Comparison of ENCODE assay signal across 8 cellular contexts in the genomic region with DNA sequence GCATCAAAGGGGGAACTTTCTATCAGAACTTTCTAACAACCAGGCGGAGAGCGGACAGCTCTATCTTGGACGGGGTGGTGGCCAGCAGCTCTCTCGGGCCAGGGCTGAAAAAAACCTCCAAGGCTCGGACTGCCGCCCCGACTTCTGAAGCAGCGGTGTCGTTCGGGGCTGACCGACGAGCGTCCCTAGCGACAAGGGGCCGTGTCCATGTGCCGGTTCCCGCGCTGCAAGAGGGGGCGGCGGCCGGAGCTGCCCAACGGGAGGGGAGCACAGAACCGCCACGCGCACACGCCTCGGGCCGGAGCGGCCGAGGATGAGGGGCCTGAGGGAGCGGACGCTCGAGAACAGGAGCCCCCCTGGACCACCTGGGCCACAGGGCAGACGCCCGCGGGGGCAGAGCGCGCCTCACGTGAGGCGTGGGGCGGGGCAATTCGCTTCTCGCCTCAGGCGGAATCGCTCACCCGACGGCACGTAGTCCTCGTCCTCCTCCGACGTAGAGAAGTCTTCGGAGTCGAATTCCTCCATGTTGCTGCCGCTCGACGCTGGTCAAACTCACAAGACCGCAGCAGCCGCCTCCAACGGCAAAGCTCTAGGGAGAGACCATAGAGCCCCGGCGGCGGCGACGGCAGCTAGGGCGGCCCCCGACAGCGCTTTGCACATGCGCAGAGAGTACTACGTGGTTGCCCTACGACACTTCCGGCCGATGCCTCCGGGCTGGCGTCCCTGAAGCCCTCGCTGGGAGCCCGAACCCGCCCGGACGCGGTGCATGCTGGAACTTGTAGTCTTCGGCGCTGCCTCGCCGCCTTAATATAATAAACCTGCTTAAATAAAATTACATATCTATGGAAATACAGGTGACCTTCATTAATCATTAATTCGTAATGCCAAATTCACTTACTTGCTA. TPM values are rescaled to one million over a fixed set of nuclear protein-coding genes. Genes with fewer than 3 reads are reported as not detected.
A peak's percentile ranks its signal among the peaks of the same experiment; 100 is the strongest.
DNase-seq lines count a peak whose midpoint lies in the region; ATAC-seq lines count a peak whose summit lies in the region.

A gene (minus strand): TSS at position 676 of the 904 bp plus-strand sequence. CDS start 151 bp downstream, at position 525.

- peaks cover 37% of the 10 kb centered on the region for H4K20me1 ChIP-seq in BLaER1

- H3K4me1 ChIP-seq in BLaER1, result peaks cover 32% of the 10 kb centered on the region

- no peaks in the 10 kb centered on the region for H3K9me3 ChIP-seq in BLaER1

- H3K27ac ChIP-seq in BLaER1, result peak within 1 kb of the TSS; percentile 81

- peaks cover 15% of the 10 kb centered on the region for H3K36me3 ChIP-seq in BLaER1

- peak within 1 kb of the TSS; percentile 85 for H3K9ac ChIP-seq in BLaER1

- ATAC-seq in GM19324 (IDR thresholded peaks at IDR 0.05; ENCODE audit: low FRiP score, unreplicated experiment) (peak; percentile 95), HG03469 (IDR thresholded peaks at IDR 0.05; ENCODE audit: unreplicated experiment) (peak; percentile 81), left lobe of liver (peak; percentile 92)

- peak within 1 kb of the TSS; percentile 79 for H3K4me2 ChIP-seq in BLaER1

- no peaks in the 10 kb centered on the region for H3K27me3 ChIP-seq in BLaER1

- DNase-seq in NCI-H69 (lab: John Stamatoyannopoulos, UW), result peak; percentile 93
- DNase-seq in activated CD4-positive, alpha-beta T cell treated with anti-CD3 and anti-CD28 coated beads, Interleukin-2, amount 50 U/mL, for 1 hour, result peak; percentile 95
- peak; percentile 94 for DNase-seq in dedifferentiated amniotic fluid mesenchymal stem cell (ENCODE audit: extremely low spot score)
- peak; percentile 97 for DNase-seq in left lobe of liver (ENCODE audit: low spot score)
- DNase-seq in stimulated activated CD4-positive, alpha-beta T cell treated with anti-CD3 and anti-CD28 coated beads, Interleukin-2, amount 100 ng/mL, for 4 hours (ENCODE audit: low read depth), result peak; percentile 93

- H3K4me3 ChIP-seq in BLaER1, result peak within 1 kb of the TSS; percentile 83

RNA-seq across cellular contexts. Expression of the gene that starts here (rescaled TPM):
- total RNA-seq in left lobe of liver, result 27.7 TPM

Comparison
In these comparisons a context has a peak if more than half of its experiments do, and no peak if none do; other contexts are left out.
1. Peak in every context shown above with its lines: DNase-seq, ATAC-seq, H3K4me3 ChIP-seq and H3K27ac ChIP-seq.